1 cellular context compared by ENCODE assay signal in genomic region chr14:105322791-105323556, GRCh38.
TF ChIP-seq lines count a peak whose summit lies in the region.

No MANE protein-coding gene starts in this region.

TF ChIP-seq in IMR-90, 13 proteins besides CTCF, POLR2A, EP300 and RAD21:
- TF ChIP-seq MAFK (IDR thresholded peaks at IDR 0.05; ENCODE audit: low read depth, low read length) = no peak
- no peak for TF ChIP-seq RFX5 (IDR thresholded peaks at IDR 0.05; ENCODE audit: low read depth, low read length)
- TF ChIP-seq CEBPB (IDR thresholded peaks at IDR 0.05; ENCODE audit: low read depth, low read length) = no peak
- no peak for TF ChIP-seq ELK1 (IDR thresholded peaks at IDR 0.05; ENCODE audit: borderline replicate concordance, low read depth, low read length)
- no peak for TF ChIP-seq FOS (IDR thresholded peaks at IDR 0.05; ENCODE audit: low read depth, low read length)
- no peak for TF ChIP-seq MXI1 (IDR thresholded peaks at IDR 0.05; ENCODE audit: borderline replicate concordance, low read depth, low read length)
- TF ChIP-seq USF2 (IDR thresholded peaks at IDR 0.05; ENCODE audit: low read depth, low read length) = no peak
- TF ChIP-seq CHD1 (IDR thresholded peaks at IDR 0.05; ENCODE audit: low read depth, low read length) = no peak
- no peak for TF ChIP-seq BHLHE40 (IDR thresholded peaks at IDR 0.05; ENCODE audit: low read depth, low read length)
- no peak for TF ChIP-seq RCOR1 (IDR thresholded peaks at IDR 0.05; ENCODE audit: insufficient replicate concordance, low read length)
- no peak for TF ChIP-seq MAZ (IDR thresholded peaks at IDR 0.05; ENCODE audit: borderline replicate concordance, low read depth, low read length)
- no peak for TF ChIP-seq NFE2L2 (IDR thresholded peaks at IDR 0.05; ENCODE audit: low read depth, low read length)
- TF ChIP-seq SMC3 (IDR thresholded peaks at IDR 0.05; ENCODE audit: low read depth, low read length) = no peak
